In genomic region chr1:25817840-25818501, GRCh38 we compare ENCODE assay signal across 1 cellular context.
A peak's percentile ranks its signal among the peaks of the same experiment; 100 is the strongest.
TF ChIP-seq lines count a peak whose summit lies in the region.

No MANE protein-coding gene starts in this region.

TF ChIP-seq in HepG2, 621 proteins besides CTCF, POLR2A, EP300 and RAD21 (continues in another document):
- TF ChIP-seq KDM2A (CRISPR knock-in tag; IDR thresholded peaks at IDR 0.05; ENCODE audit: borderline replicate concordance, low read depth) (no peak; the same call in 1 of the 2 replicates), GLMP (CRISPR knock-in tag; IDR thresholded peaks at IDR 0.05; ENCODE audit: borderline replicate concordance) (no peak), MEIS2 (CRISPR knock-in tag; IDR thresholded peaks at IDR 0.05) (no peak), ZNF710 (CRISPR knock-in tag; IDR thresholded peaks at IDR 0.05; ENCODE audit: borderline replicate concordance) (0 out of 2 replicates have a peak, but pooled peaks have one; percentile 42), LCORL (IDR thresholded peaks at IDR 0.05) (no peak), LCORL (CRISPR knock-in tag; IDR thresholded peaks at IDR 0.05) (peak; percentile 16; the same call in 1 of the 2 replicates), ZNF639 (CRISPR knock-in tag; conservative IDR thresholded peaks at IDR 0.05) (no peak), PITX1 (CRISPR knock-in tag; IDR thresholded peaks at IDR 0.05) (0 out of 2 replicates have a peak, but pooled peaks have one; percentile 4), AGO2 (optimal IDR thresholded peaks at IDR 0.05; ENCODE audit: low read depth, low read length) (peak; percentile 65), MEIS1 (CRISPR knock-in tag; IDR thresholded peaks at IDR 0.05; ENCODE audit: borderline replicate concordance) (no peak), CREB1 (IDR thresholded peaks at IDR 0.05) (no peak), CREB1 (CRISPR knock-in tag; IDR thresholded peaks at IDR 0.05) (peak; percentile 53; the same call in 1 of the 2 replicates), HNRNPUL1 (IDR thresholded peaks at IDR 0.05; ENCODE audit: low read depth, low read length) (no peak), ZNF10 (CRISPR knock-in tag; IDR thresholded peaks at IDR 0.05; ENCODE audit: borderline replicate concordance, low read depth) (no peak), ATM (IDR thresholded peaks at IDR 0.05; ENCODE audit: borderline replicate concordance) (no peak), NFAT5 (CRISPR knock-in tag; IDR thresholded peaks at IDR 0.05) (no peak), KIAA2018 (CRISPR knock-in tag; IDR thresholded peaks at IDR 0.05; ENCODE audit: borderline replicate concordance) (no peak), ZNF256 (CRISPR knock-in tag; conservative IDR thresholded peaks at IDR 0.05) (no peak), RXRA (CRISPR knock-in tag; IDR thresholded peaks at IDR 0.05) (peak; percentile 18; the same call in 1 of the 2 replicates), ZNF761 (CRISPR knock-in tag; conservative IDR thresholded peaks at IDR 0.05) (no peak), ATF6 (CRISPR knock-in tag; conservative IDR thresholded peaks at IDR 0.05) (no peak), BRCA1 (CRISPR knock-in tag; IDR thresholded peaks at IDR 0.05) (0 out of 2 replicates have a peak, but pooled peaks have one; percentile 28), IRF2 (CRISPR knock-in tag; IDR thresholded peaks at IDR 0.05) (no peak), CEBPB (IDR thresholded peaks at IDR 0.05; ENCODE audit: borderline replicate concordance, low read depth, low read length) (no peak), NR2F1 (CRISPR knock-in tag; IDR thresholded peaks at IDR 0.05) (no peak), TBX3 (IDR thresholded peaks at IDR 0.05; ENCODE audit: borderline replicate concordance) (no peak), ZNF547 (CRISPR knock-in tag; IDR thresholded peaks at IDR 0.05) (no peak), NFIC (IDR thresholded peaks at IDR 0.05; ENCODE audit: low read length) (no peak), ZNF878 (CRISPR knock-in tag; IDR thresholded peaks at IDR 0.05) (no peak), POGK (CRISPR knock-in tag; conservative IDR thresholded peaks at IDR 0.05) (no peak), GPBP1L1 (CRISPR knock-in tag; IDR thresholded peaks at IDR 0.05) (no peak), ATF7-NPFF (CRISPR knock-in tag; IDR thresholded peaks at IDR 0.05; ENCODE audit: low read depth) (no peak), ZNF414 (CRISPR knock-in tag; IDR thresholded peaks at IDR 0.05) (no peak), ZNF572 (CRISPR knock-in tag; IDR thresholded peaks at IDR 0.05) (no peak)
